In the genomic region with DNA sequence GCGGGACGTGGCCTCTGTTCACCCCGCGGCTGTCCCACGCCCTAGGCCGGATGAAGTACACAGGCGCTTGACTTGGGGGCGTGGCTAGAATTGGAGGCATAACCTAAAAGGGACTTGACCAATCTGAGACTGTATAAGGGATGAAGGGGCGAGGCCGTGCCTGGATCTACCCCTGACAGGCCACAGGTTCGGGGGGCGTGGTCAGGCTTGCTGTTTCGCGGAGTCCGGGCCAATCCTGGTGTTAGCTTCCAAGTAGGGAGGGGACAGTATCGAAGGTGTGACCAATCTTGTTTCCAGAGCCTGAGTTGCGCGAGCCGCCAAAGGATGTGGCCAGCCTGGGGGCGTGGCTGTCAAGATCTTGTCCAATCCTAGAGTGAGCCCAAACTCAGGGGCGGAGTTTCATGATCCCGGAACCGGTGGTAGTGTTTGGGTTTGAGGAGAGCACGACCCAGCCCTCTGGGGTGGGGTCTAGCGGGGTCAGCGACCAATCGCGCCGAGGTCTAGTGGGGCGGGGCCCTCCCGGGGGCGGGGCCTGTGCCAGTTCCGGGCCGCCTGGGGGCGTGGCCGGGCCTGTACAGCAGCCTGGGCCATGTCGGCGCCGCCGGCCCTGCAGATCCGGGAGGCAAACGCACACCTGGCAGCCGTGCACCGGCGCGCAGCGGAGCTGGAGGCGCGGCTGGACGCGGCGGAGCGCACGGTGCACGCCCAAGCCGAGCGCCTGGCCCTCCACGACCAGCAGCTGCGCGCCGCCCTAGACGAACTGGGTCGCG, we compare ENCODE assay signal across 8 cellular contexts. TPM values are rescaled to one million over a fixed set of nuclear protein-coding genes. Genes with fewer than 3 reads are reported as not detected.
DNase-seq lines count a peak whose midpoint lies in the region; ATAC-seq and TF ChIP-seq lines count a peak whose summit lies in the region.

A gene with protein sequence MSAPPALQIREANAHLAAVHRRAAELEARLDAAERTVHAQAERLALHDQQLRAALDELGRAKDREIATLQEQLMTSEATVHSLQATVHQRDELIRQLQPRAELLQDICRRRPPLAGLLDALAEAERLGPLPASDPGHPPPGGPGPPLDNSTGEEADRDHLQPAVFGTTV (plus strand): TSS at position 571 of the 770 bp plus-strand sequence. CDS start 19 bp downstream, at position 590.

- H3K4me3 ChIP-seq in GM06990 (replicated peaks; ENCODE audit: low read depth, low read length) (peak within 1 kb of the TSS; percentile 99), NB4 (ENCODE audit: low read depth, low read length) (peak within 1 kb of the TSS; percentile 94)

- H3K36me3 ChIP-seq in GM06990 (ENCODE audit: control insufficient read depth, insufficient read depth, low read length), result peaks cover 8% of the 10 kb centered on the region

- H3K4me1 Mint-ChIP-seq in activated naive CD4-positive, alpha-beta T cell treated with anti-CD3 and anti-CD28 coated beads, Interleukin-2, amount 50 U/mL, for 24 hours, result peaks cover 42% of the 10 kb centered on the region

- peak within 1 kb of the TSS; percentile 97 for H3K27ac Mint-ChIP-seq in activated naive CD4-positive, alpha-beta T cell treated with anti-CD3 and anti-CD28 coated beads, Interleukin-2, amount 50 U/mL, for 24 hours

- DNase-seq in GM06990 (ENCODE audit: extremely low read depth, insufficient read length) (peak; percentile 98), NB4 (ENCODE audit: low read depth) (peak; percentile 99), SK-N-DZ (ENCODE audit: low spot score) (peak; percentile 100), globus pallidus (ENCODE audit: low spot score) (peak; percentile 100), non-pigmented ciliary epithelial cell (ENCODE audit: low read depth) (peak; percentile 100), superior temporal gyrus (ENCODE audit: extremely low spot score) (peak; percentile 100)

- peak; percentile 73 for ATAC-seq in HG02571 (IDR thresholded peaks at IDR 0.05; ENCODE audit: unreplicated experiment)

- peak; percentile 64 for TF ChIP-seq POLR2A in NB4 (IDR thresholded peaks at IDR 0.05; ENCODE audit: extremely low read depth, insufficient read length)

- no peaks in the 10 kb centered on the region for H3K9me3 Mint-ChIP-seq in activated naive CD4-positive, alpha-beta T cell treated with anti-CD3 and anti-CD28 coated beads, Interleukin-2, amount 50 U/mL, for 24 hours

- peaks cover 7% of the 10 kb centered on the region for H3K36me3 Mint-ChIP-seq in activated naive CD4-positive, alpha-beta T cell treated with anti-CD3 and anti-CD28 coated beads, Interleukin-2, amount 50 U/mL, for 24 hours

- no peaks in the 10 kb centered on the region for H3K27me3 ChIP-seq in GM06990 (replicated peaks; ENCODE audit: control insufficient read depth, insufficient read depth, low read length)

- H3K27me3 Mint-ChIP-seq in activated naive CD4-positive, alpha-beta T cell treated with anti-CD3 and anti-CD28 coated beads, Interleukin-2, amount 50 U/mL, for 24 hours, result no peaks in the 10 kb centered on the region

- H3K4me3 Mint-ChIP-seq in activated naive CD4-positive, alpha-beta T cell treated with anti-CD3 and anti-CD28 coated beads, Interleukin-2, amount 50 U/mL, for 24 hours, result peak within 1 kb of the TSS; percentile 98

- no peak for TF ChIP-seq CTCF in GM06990 (IDR thresholded peaks at IDR 0.05; ENCODE audit: insufficient read depth, low read length, poor library complexity, severe bottlenecking)
- TF ChIP-seq CTCF in NB4 (IDR thresholded peaks at IDR 0.05; ENCODE audit: low read depth, low read length), result no peak

RNA-seq across cellular contexts. Expression of the gene that starts here (rescaled TPM):
- polyA plus RNA-seq in SK-N-DZ (2014; cell fraction: cytosol; rRNA removed), result 5.0 and 5.5 TPM in 2 replicates
- polyA plus RNA-seq in SK-N-DZ (2014; cell fraction: nucleus; rRNA removed), result 5.8 and 11.0 TPM in 2 replicates

Comparison
In these comparisons a context has a peak if more than half of its experiments do, and no peak if none do; other contexts are left out.
1. Peak in every context shown above with its lines: DNase-seq, ATAC-seq and H3K4me3 ChIP-seq.